In the genomic region with DNA sequence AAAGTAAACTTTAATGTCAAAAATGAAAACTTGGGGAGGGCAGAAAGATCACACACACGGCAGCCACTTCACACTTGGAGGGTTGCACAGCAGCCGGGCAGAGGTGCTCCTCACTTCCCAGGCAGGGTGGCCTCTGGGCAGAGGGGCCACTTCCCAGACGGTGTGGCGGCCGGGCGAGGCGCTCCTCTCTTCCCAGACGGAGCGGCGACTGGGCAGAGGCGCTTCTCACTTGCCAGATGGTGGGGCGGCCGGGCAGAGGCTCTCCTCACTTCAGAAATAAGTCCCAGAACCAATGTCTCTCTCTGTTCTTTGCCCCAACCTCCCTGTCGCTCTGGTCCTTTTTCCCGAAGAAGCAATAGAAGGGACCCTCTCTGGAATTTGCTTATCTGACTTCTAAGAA, we compare ENCODE assay signal across 1 cellular context.
TF ChIP-seq lines count a peak whose summit lies in the region.

No MANE protein-coding gene starts in this region.

TF ChIP-seq in liver, 16 proteins besides CTCF, POLR2A, EP300 and RAD21 (continued from another document):
- TF ChIP-seq, protein P1, sequence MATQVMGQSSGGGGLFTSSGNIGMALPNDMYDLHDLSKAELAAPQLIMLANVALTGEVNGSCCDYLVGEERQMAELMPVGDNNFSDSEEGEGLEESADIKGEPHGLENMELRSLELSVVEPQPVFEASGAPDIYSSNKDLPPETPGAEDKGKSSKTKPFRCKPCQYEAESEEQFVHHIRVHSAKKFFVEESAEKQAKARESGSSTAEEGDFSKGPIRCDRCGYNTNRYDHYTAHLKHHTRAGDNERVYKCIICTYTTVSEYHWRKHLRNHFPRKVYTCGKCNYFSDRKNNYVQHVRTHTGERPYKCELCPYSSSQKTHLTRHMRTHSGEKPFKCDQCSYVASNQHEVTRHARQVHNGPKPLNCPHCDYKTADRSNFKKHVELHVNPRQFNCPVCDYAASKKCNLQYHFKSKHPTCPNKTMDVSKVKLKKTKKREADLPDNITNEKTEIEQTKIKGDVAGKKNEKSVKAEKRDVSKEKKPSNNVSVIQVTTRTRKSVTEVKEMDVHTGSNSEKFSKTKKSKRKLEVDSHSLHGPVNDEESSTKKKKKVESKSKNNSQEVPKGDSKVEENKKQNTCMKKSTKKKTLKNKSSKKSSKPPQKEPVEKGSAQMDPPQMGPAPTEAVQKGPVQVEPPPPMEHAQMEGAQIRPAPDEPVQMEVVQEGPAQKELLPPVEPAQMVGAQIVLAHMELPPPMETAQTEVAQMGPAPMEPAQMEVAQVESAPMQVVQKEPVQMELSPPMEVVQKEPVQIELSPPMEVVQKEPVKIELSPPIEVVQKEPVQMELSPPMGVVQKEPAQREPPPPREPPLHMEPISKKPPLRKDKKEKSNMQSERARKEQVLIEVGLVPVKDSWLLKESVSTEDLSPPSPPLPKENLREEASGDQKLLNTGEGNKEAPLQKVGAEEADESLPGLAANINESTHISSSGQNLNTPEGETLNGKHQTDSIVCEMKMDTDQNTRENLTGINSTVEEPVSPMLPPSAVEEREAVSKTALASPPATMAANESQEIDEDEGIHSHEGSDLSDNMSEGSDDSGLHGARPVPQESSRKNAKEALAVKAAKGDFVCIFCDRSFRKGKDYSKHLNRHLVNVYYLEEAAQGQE (IDR thresholded peaks at IDR 0.05): no peak
- no peak for TF ChIP-seq FOXA2 (IDR thresholded peaks at IDR 0.05)
